1 cellular context compared by ENCODE assay signal in genomic region chr6:53718597-53719460, GRCh38.
A peak's percentile ranks its signal among the peaks of the same experiment; 100 is the strongest.
TF ChIP-seq lines count a peak whose summit lies in the region.

No MANE protein-coding gene starts in this region.

TF ChIP-seq in GM12878, 131 proteins besides CTCF, POLR2A, EP300 and RAD21 (continued from another document):
- TF ChIP-seq SKIL (IDR thresholded peaks at IDR 0.05; ENCODE audit: low read depth, poor library complexity, severe bottlenecking) (peak; percentile 28), JUND (IDR thresholded peaks at IDR 0.05; ENCODE audit: low read depth, low read length) (peak; percentile 88), TARDBP (IDR thresholded peaks at IDR 0.05; ENCODE audit: borderline replicate concordance) (no peak), KDM1A (IDR thresholded peaks at IDR 0.05; ENCODE audit: borderline replicate concordance) (no peak), SMARCA5 (IDR thresholded peaks at IDR 0.05) (peak; percentile 50; the same call in 1 of the 2 replicates), PML (IDR thresholded peaks at IDR 0.05; ENCODE audit: low read length) (no peak), SMC3 (IDR thresholded peaks at IDR 0.05; ENCODE audit: borderline replicate concordance, low read length) (peak; percentile 34; the same call in 1 of the 2 replicates), NRF1 (conservative IDR thresholded peaks at IDR 0.05; ENCODE audit: low read depth, low read length) (no peak), POU2F2 (IDR thresholded peaks at IDR 0.05; ENCODE audit: borderline replicate concordance, low read depth, low read length) (peak; percentile 34; the same call in 1 of the 3 replicates), MXI1 (IDR thresholded peaks at IDR 0.05; ENCODE audit: low read depth, low read length) (no peak), BHLHE40 (IDR thresholded peaks at IDR 0.05; ENCODE audit: borderline replicate concordance in 1 of 2, low read depth in 2 of 2, low read length in 1 of 2) (peak; percentile 57 to 72; a peak in 2 of 4 replicates), MTA3 (IDR thresholded peaks at IDR 0.05; ENCODE audit: borderline replicate concordance, low read length) (no peak), IRF4 (IDR thresholded peaks at IDR 0.05; ENCODE audit: low read depth, low read length) (peak; percentile 59; the same call in 1 of the 2 replicates), DPF2 (IDR thresholded peaks at IDR 0.05) (peak; percentile 15; the same call in 1 of the 2 replicates), HDGF (IDR thresholded peaks at IDR 0.05) (no peak), E4F1 (IDR thresholded peaks at IDR 0.05; ENCODE audit: borderline replicate concordance, partially characterized antibody) (no peak), TCF12 (IDR thresholded peaks at IDR 0.05; ENCODE audit: low read depth, low read length) (peak; percentile 70), PKNOX1 (IDR thresholded peaks at IDR 0.05) (peak; percentile 84), YY1 (IDR thresholded peaks at IDR 0.05; ENCODE audit: low read depth, low read length) (0 out of 2 replicates have a peak, but pooled peaks have one; percentile 23)
